1 cellular context compared by ENCODE assay signal in genomic region chr9:99172129-99173091, GRCh38.
TF ChIP-seq lines count a peak whose summit lies in the region.

No MANE protein-coding gene starts in this region.

TF ChIP-seq in HepG2, 621 proteins besides CTCF, POLR2A, EP300 and RAD21 (continued from another document and continues in another):
- TF ChIP-seq UBTF (CRISPR knock-in tag; IDR thresholded peaks at IDR 0.05) (peak; percentile 41; the same call in 1 of the 2 replicates), NFAT5 (CRISPR knock-in tag; IDR thresholded peaks at IDR 0.05) (no peak), ZNF30 (CRISPR knock-in tag; IDR thresholded peaks at IDR 0.05) (no peak), TEAD3 (CRISPR knock-in tag; optimal IDR thresholded peaks at IDR 0.05; ENCODE audit: borderline replicate concordance) (peak; percentile 40), CAMTA2 (CRISPR knock-in tag; IDR thresholded peaks at IDR 0.05; ENCODE audit: borderline replicate concordance) (no peak), ETV5 (CRISPR knock-in tag; IDR thresholded peaks at IDR 0.05; ENCODE audit: borderline replicate concordance) (peak; percentile 38; the same call in 1 of the 2 replicates), MIXL1 (CRISPR knock-in tag; IDR thresholded peaks at IDR 0.05) (peak; percentile 97), ZNF136 (CRISPR knock-in tag; IDR thresholded peaks at IDR 0.05; ENCODE audit: low read depth) (no peak), BCL6 (CRISPR knock-in tag; IDR thresholded peaks at IDR 0.05) (peak; percentile 86), ZNF567 (CRISPR knock-in tag; IDR thresholded peaks at IDR 0.05; ENCODE audit: borderline replicate concordance) (no peak), ZEB1 (IDR thresholded peaks at IDR 0.05; ENCODE audit: insufficient replicate concordance, low read depth) (peak; percentile 79), ZNF382 (CRISPR knock-in tag; IDR thresholded peaks at IDR 0.05; ENCODE audit: borderline replicate concordance) (no peak), RFXANK (CRISPR knock-in tag; IDR thresholded peaks at IDR 0.05) (no peak), MXI1 (IDR thresholded peaks at IDR 0.05; ENCODE audit: borderline replicate concordance, low read depth, low read length) (no peak), ZNF740 (CRISPR knock-in tag; IDR thresholded peaks at IDR 0.05) (no peak), AFF4 (CRISPR knock-in tag; IDR thresholded peaks at IDR 0.05) (no peak), ZKSCAN8 (CRISPR knock-in tag; IDR thresholded peaks at IDR 0.05; ENCODE audit: borderline replicate concordance) (no peak), KLF13 (CRISPR knock-in tag; IDR thresholded peaks at IDR 0.05) (no peak), BATF2 (CRISPR knock-in tag; IDR thresholded peaks at IDR 0.05) (no peak), SAP130 (CRISPR knock-in tag; IDR thresholded peaks at IDR 0.05; ENCODE audit: low read depth) (peak; percentile 80), PPARG (CRISPR knock-in tag; conservative IDR thresholded peaks at IDR 0.05) (peak; percentile 87), PAXIP1 (CRISPR knock-in tag; conservative IDR thresholded peaks at IDR 0.05) (peak; percentile 85), ZNF281 (CRISPR knock-in tag; IDR thresholded peaks at IDR 0.05; ENCODE audit: borderline replicate concordance) (peak; percentile 99), ZNF558 (CRISPR knock-in tag; IDR thresholded peaks at IDR 0.05; ENCODE audit: borderline replicate concordance) (no peak), ZBTB26 (CRISPR knock-in tag; IDR thresholded peaks at IDR 0.05; ENCODE audit: borderline replicate concordance) (peak; percentile 12; the same call in 1 of the 2 replicates), ZBTB46 (CRISPR knock-in tag; IDR thresholded peaks at IDR 0.05; ENCODE audit: borderline replicate concordance) (peak; percentile 90; the same call in 1 of the 2 replicates), RARG (CRISPR knock-in tag; IDR thresholded peaks at IDR 0.05; ENCODE audit: low read depth) (no peak), MBNL3 (CRISPR knock-in tag; conservative IDR thresholded peaks at IDR 0.05) (no peak), RNF2 (conservative IDR thresholded peaks at IDR 0.05; ENCODE audit: low read depth) (no peak), ATF2 (CRISPR knock-in tag; IDR thresholded peaks at IDR 0.05) (peak; percentile 54; the same call in 1 of the 2 replicates)
